ENCODE assay signal across 1 cellular context in genomic region chr6:97919631-97920030, GRCh38.
TF ChIP-seq lines count a peak whose summit lies in the region.

No MANE protein-coding gene starts in this region.

TF ChIP-seq in GM23338, 12 proteins besides CTCF, POLR2A, EP300 and RAD21 (continued from another document):
- TF ChIP-seq ZNF462 (CRISPR knock-in tag; IDR thresholded peaks at IDR 0.05) = no peak
- no peak for TF ChIP-seq NANOG (IDR thresholded peaks at IDR 0.05; ENCODE audit: borderline replicate concordance)
- no peak for TF ChIP-seq EZH2 (IDR thresholded peaks at IDR 0.05; ENCODE audit: low read depth, unreplicated experiment)
- TF ChIP-seq, protein P1, sequence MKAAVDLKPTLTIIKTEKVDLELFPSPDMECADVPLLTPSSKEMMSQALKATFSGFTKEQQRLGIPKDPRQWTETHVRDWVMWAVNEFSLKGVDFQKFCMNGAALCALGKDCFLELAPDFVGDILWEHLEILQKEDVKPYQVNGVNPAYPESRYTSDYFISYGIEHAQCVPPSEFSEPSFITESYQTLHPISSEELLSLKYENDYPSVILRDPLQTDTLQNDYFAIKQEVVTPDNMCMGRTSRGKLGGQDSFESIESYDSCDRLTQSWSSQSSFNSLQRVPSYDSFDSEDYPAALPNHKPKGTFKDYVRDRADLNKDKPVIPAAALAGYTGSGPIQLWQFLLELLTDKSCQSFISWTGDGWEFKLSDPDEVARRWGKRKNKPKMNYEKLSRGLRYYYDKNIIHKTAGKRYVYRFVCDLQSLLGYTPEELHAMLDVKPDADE (IDR thresholded peaks at IDR 0.05) = no peak
- no peak for TF ChIP-seq JUNB (IDR thresholded peaks at IDR 0.05; ENCODE audit: unreplicated experiment)
- TF ChIP-seq STAT1 (IDR thresholded peaks at IDR 0.05; ENCODE audit: unreplicated experiment) = no peak
- no peak for TF ChIP-seq ZNF331 (CRISPR knock-in tag; IDR thresholded peaks at IDR 0.05; ENCODE audit: low read depth)
TF ChIP-seq in GM23338: peak in this region for 0.
